1 cellular context compared by ENCODE assay signal in genomic region chr9:130946778-130947617, GRCh38.
TF ChIP-seq lines count a peak whose summit lies in the region.

No MANE protein-coding gene starts in this region.

TF ChIP-seq in HepG2, 621 proteins besides CTCF, POLR2A, EP300 and RAD21:
- TF ChIP-seq MAFK (conservative IDR thresholded peaks at IDR 0.05 in 1 of 2, IDR thresholded peaks at IDR 0.05 in 1 of 2; ENCODE audit: low read length in 2 of 2) (peak; percentile 39 to 47; a peak in 2 of 4 replicates), FOXA1 (IDR thresholded peaks at IDR 0.05) (no peak), FOXA1 (CRISPR knock-in tag; IDR thresholded peaks at IDR 0.05) (peak; percentile 18; the same call in 1 of the 2 replicates), NFE2L2 (IDR thresholded peaks at IDR 0.05; ENCODE audit: low read length) (peak; percentile 82), ZNF878 (CRISPR knock-in tag; IDR thresholded peaks at IDR 0.05) (no peak), RFX5 (IDR thresholded peaks at IDR 0.05; ENCODE audit: low read depth, low read length) (no peak), ZHX1 (CRISPR knock-in tag; IDR thresholded peaks at IDR 0.05; ENCODE audit: low read depth) (no peak), AHDC1 (CRISPR knock-in tag; IDR thresholded peaks at IDR 0.05; ENCODE audit: borderline replicate concordance) (no peak), MAFF (IDR thresholded peaks at IDR 0.05; ENCODE audit: low read depth, low read length) (0 out of 2 replicates have a peak, but pooled peaks have one; percentile 17)
